8 cellular contexts compared by ENCODE assay signal in genomic region chr11:85780780-85781519, GRCh38. TPM values are rescaled to one million over a fixed set of nuclear protein-coding genes. Genes with fewer than 3 reads are reported as not detected.
DNase-seq lines count a peak whose midpoint lies in the region; ATAC-seq and TF ChIP-seq lines count a peak whose summit lies in the region.
"Not testable (repeated sequence)": the region's sequence is repeated elsewhere in the genome, so short reads cannot be mapped to it uniquely, and the experiment has no call there.

No MANE protein-coding gene starts in this region.

- ATAC-seq in CD4-positive, alpha-beta T cell (ENCODE audit: poor library complexity), result peak; percentile 57
- ATAC-seq in HG02840 (IDR thresholded peaks at IDR 0.05; ENCODE audit: low FRiP score, unreplicated experiment), result peak; percentile 73
- ATAC-seq in activated T-cell treated with anti-CD3 and anti-CD28 coated beads, Interleukin-2, amount 50 U/mL, for 72 hours (replicated peaks in 1 of 2), result peak; percentile 80 to 82
- ATAC-seq in activated naive CD8-positive, alpha-beta T cell treated with anti-CD3 and anti-CD28 coated beads, Interleukin-2, amount 50 U/mL, for 24 hours, result peak; percentile 78
- peak; percentile 14 to 77 for ATAC-seq in naive thymus-derived CD8-positive, alpha-beta T cell
- peak; percentile 83 for ATAC-seq in stimulated activated naive CD8-positive, alpha-beta T cell treated with anti-CD3 and anti-CD28 coated beads, Interleukin-15, Interleukin-2, amounts not matched to agents 100 U/mL and 50 U/mL, for 24 hours

- H3K9me3 Mint-ChIP-seq in CD4-positive, alpha-beta T cell; activated CD4-positive, alpha-beta T cell treated with anti-CD3 and anti-CD28 coated beads, Interleukin-2, amount 10 ng/mL, durations not matched to agents 24 days and 14 days; activated T-cell treated with anti-CD3 and anti-CD28 coated beads, Interleukin-2, amount 50 U/mL, for 72 hours; activated naive CD8-positive, alpha-beta T cell treated with anti-CD3 and anti-CD28 coated beads, Interleukin-2, amount 50 U/mL, for 24 hours: not testable (repeated sequence)
- H3K9me3 Mint-ChIP-seq in naive thymus-derived CD8-positive, alpha-beta T cell, result peaks cover 0 to 13% (median 7%) of the 10 kb centered on the region in 9 donors

- not testable (repeated sequence) for H3K4me3 ChIP-seq in SU-DHL-6 (ENCODE audit: insufficient read depth, low read length, poor library complexity, severe bottlenecking)

- H3K4me1 Mint-ChIP-seq in CD4-positive, alpha-beta T cell (ENCODE audit: low read depth), result peaks cover 53% of the 10 kb centered on the region
- peaks cover 48% of the 10 kb centered on the region for H3K4me1 Mint-ChIP-seq in activated CD4-positive, alpha-beta T cell treated with anti-CD3 and anti-CD28 coated beads, Interleukin-2, amount 10 ng/mL, durations not matched to agents 24 days and 14 days
- H3K4me1 Mint-ChIP-seq in activated T-cell treated with anti-CD3 and anti-CD28 coated beads, Interleukin-2, amount 50 U/mL, for 72 hours (ENCODE audit: low read depth), result peaks cover 46% of the 10 kb centered on the region
- peaks cover 39% of the 10 kb centered on the region for H3K4me1 Mint-ChIP-seq in activated naive CD8-positive, alpha-beta T cell treated with anti-CD3 and anti-CD28 coated beads, Interleukin-2, amount 50 U/mL, for 24 hours
- peaks cover 23 to 42% (median 28%) of the 10 kb centered on the region in 4 donors for H3K4me1 Mint-ChIP-seq in naive thymus-derived CD8-positive, alpha-beta T cell

- POLR2A ChIA-PET in CD4-positive, alpha-beta T cell (lab: Charles Lee), result interaction anchor here (1.2 to 1.6 kb wide), 2 partner anchors 9 to 15 kb away, joined by 3 to 4 read pairs; no protein-coding TSS in a partner anchor
- POLR2A ChIA-PET in naive thymus-derived CD8-positive, alpha-beta T cell (lab: Charles Lee), result not testable (repeated sequence)

- H3K79me2 ChIP-seq in SU-DHL-6 (ENCODE audit: insufficient read depth, low read length), result not testable (repeated sequence)

- CTCF ChIA-PET in CD4-positive, alpha-beta T cell (lab: Charles Lee), result interaction anchor here (0.6 kb wide), 1 partner anchor 24 kb away, joined by 3 read pairs; no protein-coding TSS in a partner anchor

- intact Hi-C loops in CD4-positive, alpha-beta T cell (cut with DNase I, micrococcal nuclease), result loop anchor here in 1 of 2 experiments (10.0 kb wide), 1 partner anchor 1044 kb away; no protein-coding TSS in a partner anchor
- intact Hi-C loops in activated CD4-positive, alpha-beta T cell treated with anti-CD3 and anti-CD28 coated beads, Interleukin-2, amount 10 ng/mL, durations not matched to agents 24 days and 14 days (cut with micrococcal nuclease), result loop anchor here (2.0 kb wide), 1 partner anchor 14 kb away; no protein-coding TSS in a partner anchor

- not testable (repeated sequence) for H3K4me3 Mint-ChIP-seq in CD4-positive, alpha-beta T cell
- peak overlapping the region; percentile 0 for H3K4me3 Mint-ChIP-seq in activated CD4-positive, alpha-beta T cell treated with anti-CD3 and anti-CD28 coated beads, Interleukin-2, amount 10 ng/mL, durations not matched to agents 24 days and 14 days
- peak overlapping the region; percentile 22 to 56 for H3K4me3 Mint-ChIP-seq in activated T-cell treated with anti-CD3 and anti-CD28 coated beads, Interleukin-2, amount 50 U/mL, for 72 hours
- peak overlapping the region; percentile 37 for H3K4me3 Mint-ChIP-seq in activated naive CD8-positive, alpha-beta T cell treated with anti-CD3 and anti-CD28 coated beads, Interleukin-2, amount 50 U/mL, for 24 hours
- H3K4me3 Mint-ChIP-seq in naive thymus-derived CD8-positive, alpha-beta T cell, result peak overlapping the region in 2 of 10 donors; percentile 2 to 38

- not testable (repeated sequence) for DNase-seq in CD4-positive, alpha-beta T cell; activated CD4-positive, alpha-beta T cell treated with anti-CD3 and anti-CD28 coated beads, Interleukin-2, amount 10 ng/mL, durations not matched to agents 24 days and 14 days; naive thymus-derived CD8-positive, alpha-beta T cell; stimulated activated naive CD8-positive, alpha-beta T cell treated with anti-CD3 and anti-CD28 coated beads, Interleukin-15, Interleukin-2, amounts not matched to agents 100 U/mL and 50 U/mL, for 24 hours
- peak; percentile 36 to 42 for DNase-seq in activated T-cell treated with anti-CD3 and anti-CD28 coated beads, Interleukin-2, amount 50 U/mL, for 72 hours
- peak; percentile 5 for DNase-seq in activated naive CD8-positive, alpha-beta T cell treated with anti-CD3 and anti-CD28 coated beads, Interleukin-2, amount 50 U/mL, for 24 hours

- H3K9me3 ChIP-seq in CD4-positive, alpha-beta T cell (ENCODE audit: control insufficient read depth, low read length); SU-DHL-6 (ENCODE audit: insufficient read depth, low read length): not testable (repeated sequence)

- not testable (repeated sequence) for TF ChIP-seq CTCF in CD4-positive, alpha-beta T cell (IDR thresholded peaks at IDR 0.05); SU-DHL-6 (IDR thresholded peaks at IDR 0.05; ENCODE audit: insufficient read depth, low read length, poor library complexity, severe bottlenecking)

- not testable (repeated sequence) for H2AFZ ChIP-seq in SU-DHL-6 (ENCODE audit: low read depth, low read length, severe bottlenecking)

- not testable (repeated sequence) for H3K27ac Mint-ChIP-seq in CD4-positive, alpha-beta T cell
- H3K27ac Mint-ChIP-seq in activated CD4-positive, alpha-beta T cell treated with anti-CD3 and anti-CD28 coated beads, Interleukin-2, amount 10 ng/mL, durations not matched to agents 24 days and 14 days, result peak overlapping the region; percentile 34
- H3K27ac Mint-ChIP-seq in activated T-cell treated with anti-CD3 and anti-CD28 coated beads, Interleukin-2, amount 50 U/mL, for 72 hours, result peak overlapping the region; percentile 5
- H3K27ac Mint-ChIP-seq in activated naive CD8-positive, alpha-beta T cell treated with anti-CD3 and anti-CD28 coated beads, Interleukin-2, amount 50 U/mL, for 24 hours, result peak overlapping the region; percentile 79
- peak overlapping the region in 7 of 10 donors; percentile 3 to 85 (median 40) for H3K27ac Mint-ChIP-seq in naive thymus-derived CD8-positive, alpha-beta T cell

- H3F3A ChIP-seq in SU-DHL-6 (ENCODE audit: insufficient read depth), result not testable (repeated sequence)

- H3K9ac ChIP-seq in SU-DHL-6 (ENCODE audit: low read length), result not testable (repeated sequence)

- peaks cover 10% of the 10 kb centered on the region for H3K36me3 Mint-ChIP-seq in CD4-positive, alpha-beta T cell (ENCODE audit: low read depth)
- H3K36me3 Mint-ChIP-seq in activated CD4-positive, alpha-beta T cell treated with anti-CD3 and anti-CD28 coated beads, Interleukin-2, amount 10 ng/mL, durations not matched to agents 24 days and 14 days (ENCODE audit: low read depth), result peaks cover 44% of the 10 kb centered on the region
- H3K36me3 Mint-ChIP-seq in activated T-cell treated with anti-CD3 and anti-CD28 coated beads, Interleukin-2, amount 50 U/mL, for 72 hours (ENCODE audit: insufficient read depth in 2 of 2); activated naive CD8-positive, alpha-beta T cell treated with anti-CD3 and anti-CD28 coated beads, Interleukin-2, amount 50 U/mL, for 24 hours (ENCODE audit: low read depth): not testable (repeated sequence)
- peaks cover 0 to 13% (median 6%) of the 10 kb centered on the region in 3 donors for H3K36me3 Mint-ChIP-seq in naive thymus-derived CD8-positive, alpha-beta T cell

- not testable (repeated sequence) for H3K27ac ChIP-seq in CD4-positive, alpha-beta T cell (ENCODE audit: low read depth, low read length)
- H3K27ac ChIP-seq in SU-DHL-6 (ENCODE audit: low read depth, low read length), result peak overlapping the region; percentile 32; the same call in 1 of the 2 replicates

- H4K20me1 ChIP-seq in SU-DHL-6 (ENCODE audit: low read depth, low read length), result not testable (repeated sequence)

- not testable (repeated sequence) for H3K36me3 ChIP-seq in SU-DHL-6 (ENCODE audit: low read length)

- H3K27me3 ChIP-seq in CD4-positive, alpha-beta T cell (ENCODE audit: control insufficient read depth, insufficient read depth, low read length); SU-DHL-6 (ENCODE audit: low read length): not testable (repeated sequence)

- not testable (repeated sequence) for H3K27me3 Mint-ChIP-seq in CD4-positive, alpha-beta T cell; activated CD4-positive, alpha-beta T cell treated with anti-CD3 and anti-CD28 coated beads, Interleukin-2, amount 10 ng/mL, durations not matched to agents 24 days and 14 days; activated T-cell treated with anti-CD3 and anti-CD28 coated beads, Interleukin-2, amount 50 U/mL, for 72 hours (ENCODE audit: low read depth); activated naive CD8-positive, alpha-beta T cell treated with anti-CD3 and anti-CD28 coated beads, Interleukin-2, amount 50 U/mL, for 24 hours; naive thymus-derived CD8-positive, alpha-beta T cell

- not testable (repeated sequence) for H3K9me2 ChIP-seq in SU-DHL-6 (replicated peaks; ENCODE audit: insufficient read depth, low read length)

- H3K4me2 ChIP-seq in SU-DHL-6 (ENCODE audit: low read depth, low read length, poor library complexity, severe bottlenecking), result not testable (repeated sequence)

RNA-seq across cellular contexts. Expression of gene SYTL2, which starts 30.0 kb away (rescaled TPM):
- 10 to 100 TPM; 35.4 to 36.7 TPM for total RNA-seq in CD4-positive, alpha-beta T cell
- total RNA-seq in activated CD4-positive, alpha-beta T cell treated with anti-CD3 and anti-CD28 coated beads, Interleukin-2, amount 10 ng/mL, durations not matched to agents 24 days and 14 days, result 13.9 and 14.3 TPM in 2 replicates
- 10 to 100 TPM; 34.4 to 40.1 TPM for total RNA-seq in activated T-cell treated with anti-CD3 and anti-CD28 coated beads, Interleukin-2, amount 50 U/mL, for 72 hours
- 10 to 100 TPM; 26.0 to 32.7 TPM for total RNA-seq in naive thymus-derived CD8-positive, alpha-beta T cell
- polyA plus RNA-seq in naive thymus-derived CD8-positive, alpha-beta T cell, result 10 to 100 TPM; 11.8 to 27.9 (median 18.0) TPM
